8 cellular contexts compared by ENCODE assay signal in genomic region chr7:117119192-117119924, GRCh38.
DNase-seq lines count a peak whose midpoint lies in the region; ATAC-seq and TF ChIP-seq lines count a peak whose summit lies in the region.

No MANE protein-coding gene starts in this region.

- H3K4me2 ChIP-seq in GM23248 (ENCODE audit: unreplicated experiment) = no peak overlapping the region

- peaks cover 20% of the 10 kb centered on the region for H3K4me1 ChIP-seq in GM23248 (ENCODE audit: insufficient read depth)
- H3K4me1 ChIP-seq in liver (ENCODE audit: control insufficient read depth in 4 of 4, insufficient read depth in 4 of 4, low read length in 3 of 4) = peaks cover 0 to 3% (median under 1%) of the 10 kb centered on the region in 4 donors

- no peak overlapping the region for H3K27ac ChIP-seq in GM23248
- H3K27ac ChIP-seq in coronary artery = no peak overlapping the region
- H3K27ac ChIP-seq in liver (ENCODE audit: low read depth in 1 of 2, low read length in 2 of 2) = no peak overlapping the region

- no peak overlapping the region for H2AFZ ChIP-seq in GM23248

- peak; percentile 94 to 99 for TF ChIP-seq RAD21 in liver (IDR thresholded peaks at IDR 0.05)

- ATAC-seq in GM21360 (IDR thresholded peaks at IDR 0.05; ENCODE audit: unreplicated experiment) = no peak

- H3K4me3 ChIP-seq in GM23248 = no peak overlapping the region
- H3K4me3 ChIP-seq in coronary artery = no peak overlapping the region
- no peak overlapping the region for H3K4me3 ChIP-seq in liver (ENCODE audit: low read depth in 1 of 3, low read length in 3 of 3)

- 14 to 17% methylated on average over 7 of the region's 7 CpGs for WGBS in GM23248 (ENCODE audit: low coverage in 1 of 2, low lambda C conversion rate in 2 of 2, missing lambda C conversion rate in 2 of 2), 2 experiments
- 14% methylated on average over 7 of the region's 7 CpGs for WGBS in liver

- no peaks in the 10 kb centered on the region for H3F3A ChIP-seq in GM23248 (ENCODE audit: insufficient read depth)

- DNase-seq in C1 segment of cervical spinal cord (lab: John Stamatoyannopoulos, UW) (peak in 9 of 14 donors; percentile 15 to 71 (median 25)), GM23248 (peak; percentile 83), NCI-H2171 (lab: John Stamatoyannopoulos, UW) (peak; percentile 61), coronary artery (ENCODE audit: low spot score) (peak; percentile 80)
- peak; percentile 71 to 72 for DNase-seq in activated CD4-positive, alpha-beta T cell treated with anti-CD3 and anti-CD28 coated beads for 24 hours (ENCODE audit: low read depth in 2 of 2)
- DNase-seq in stimulated activated CD4-positive, alpha-beta T cell treated with anti-CD3 and anti-CD28 coated beads, TNF-alpha, amount 100 ng/mL, for 4 hours (ENCODE audit: low read depth in 3 of 3) = peak; percentile 40 to 63 (median 54)

- no peaks in the 10 kb centered on the region; the same call in 1 of the 2 replicates for H3K9me2 ChIP-seq in GM23248 (ENCODE audit: insufficient read depth)

- H4K20me1 ChIP-seq in GM23248 (ENCODE audit: insufficient read depth) = no peaks in the 10 kb centered on the region

- H3K9me3 ChIP-seq in GM23248 (ENCODE audit: low read depth) (no peaks in the 10 kb centered on the region), liver (ENCODE audit: control insufficient read depth in 4 of 4, low read length in 3 of 4) (no peaks in the 10 kb centered on the region)

- no peaks in the 10 kb centered on the region for H3K27me3 ChIP-seq in GM23248 (replicated peaks; ENCODE audit: insufficient read depth)
- H3K27me3 ChIP-seq in liver (ENCODE audit: control insufficient read depth in 4 of 4, insufficient read depth in 4 of 4, low read length in 3 of 4) = no peaks in the 10 kb centered on the region

- TF ChIP-seq CTCF in coronary artery (IDR thresholded peaks at IDR 0.05) (peak; percentile 70), liver (IDR thresholded peaks at IDR 0.05; ENCODE audit: low read depth, low read length, missing input control) (peak; percentile 82)

- H3K36me3 ChIP-seq in GM23248 (ENCODE audit: low read depth) (no peaks in the 10 kb centered on the region), liver (ENCODE audit: control insufficient read depth in 4 of 4, insufficient read depth in 3 of 4, low read depth in 1 of 4, low read length in 3 of 4) (peaks cover 0 to 2% (median 0%) of the 10 kb centered on the region in 4 donors)

- H3K9ac ChIP-seq in GM23248 = no peak overlapping the region
- no peak overlapping the region for H3K9ac ChIP-seq in liver (ENCODE audit: low read depth in 1 of 2, low read length in 2 of 2)

- in situ Hi-C loops in GM23248 (cut with MboI) = no loop called here

- H3K79me2 ChIP-seq in GM23248 (ENCODE audit: insufficient read depth) = no peaks in the 10 kb centered on the region

TF ChIP-seq in liver, 16 proteins besides CTCF, POLR2A, EP300 and RAD21:
- TF ChIP-seq HNF4A (conservative IDR thresholded peaks at IDR 0.05) = no peak
- TF ChIP-seq NR2F2 (IDR thresholded peaks at IDR 0.05) = no peak
- no peak for TF ChIP-seq TAF1 (conservative IDR thresholded peaks at IDR 0.05)
- no peak for TF ChIP-seq GABPA (IDR thresholded peaks at IDR 0.05 in 1 of 2, conservative IDR thresholded peaks at IDR 0.05 in 1 of 2)
- TF ChIP-seq SP1 (IDR thresholded peaks at IDR 0.05) = no peak
TF ChIP-seq in liver: peak in this region for 0.

Comparison
In these comparisons a context has a peak if more than half of its experiments do, and no peak if none do; other contexts are left out.
1. DNase-seq: peak in every context shown above with its lines; median percentile 83 in GM23248; 80 in coronary artery; 72 in activated CD4-positive, alpha-beta T cell treated with anti-CD3 and anti-CD28 coated beads for 24 hours; 61 in NCI-H2171; 54 in stimulated activated CD4-positive, alpha-beta T cell treated with anti-CD3 and anti-CD28 coated beads, TNF-alpha, amount 100 ng/mL, for 4 hours; 25 in C1 segment of cervical spinal cord.